1 cellular context compared by ENCODE assay signal in the genomic region with DNA sequence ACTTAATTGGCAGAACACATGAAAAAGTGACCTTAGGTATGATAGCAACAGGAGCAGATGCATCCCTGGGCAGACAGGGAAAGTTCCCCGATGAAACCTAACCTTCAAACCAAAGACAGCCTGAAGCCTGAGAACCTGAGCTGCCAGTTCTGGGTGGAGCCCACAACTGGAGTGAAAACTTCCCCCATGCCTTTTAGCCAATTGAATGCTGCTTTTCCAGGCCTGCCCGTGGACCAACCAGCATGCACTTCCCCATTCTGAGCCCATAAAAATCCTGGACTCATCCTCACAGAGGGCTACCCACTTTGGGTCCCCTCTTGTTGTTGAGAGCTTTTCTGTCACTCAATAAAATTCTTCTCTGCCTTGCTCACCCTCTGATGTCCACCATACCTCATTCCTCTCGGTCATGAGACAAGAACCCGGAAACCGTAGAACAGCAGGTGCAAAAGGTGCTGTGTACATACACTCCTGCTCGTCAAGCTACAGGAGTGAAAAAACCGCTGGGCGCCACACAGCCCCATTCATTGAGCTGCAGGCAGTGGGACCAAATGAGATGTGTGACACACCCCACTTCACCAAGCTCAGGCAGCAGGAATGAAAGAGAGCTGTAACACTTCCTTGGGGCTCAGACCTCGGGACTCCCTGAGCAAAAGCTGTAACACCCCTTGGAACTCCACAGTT.
TF ChIP-seq lines count a peak whose summit lies in the region.

No MANE protein-coding gene starts in this region.

TF ChIP-seq in HepG2, 621 proteins besides CTCF, POLR2A, EP300 and RAD21:
- 0 out of 2 replicates have a peak, but pooled peaks have one; percentile 34 for TF ChIP-seq ZSCAN30 (CRISPR knock-in tag; IDR thresholded peaks at IDR 0.05)
- TF ChIP-seq ZNF605 (CRISPR knock-in tag; IDR thresholded peaks at IDR 0.05): no peak
- TF ChIP-seq SAP130 (CRISPR knock-in tag; IDR thresholded peaks at IDR 0.05; ENCODE audit: low read depth): 0 out of 2 replicates have a peak, but pooled peaks have one; percentile 12
- TF ChIP-seq, protein P1, sequence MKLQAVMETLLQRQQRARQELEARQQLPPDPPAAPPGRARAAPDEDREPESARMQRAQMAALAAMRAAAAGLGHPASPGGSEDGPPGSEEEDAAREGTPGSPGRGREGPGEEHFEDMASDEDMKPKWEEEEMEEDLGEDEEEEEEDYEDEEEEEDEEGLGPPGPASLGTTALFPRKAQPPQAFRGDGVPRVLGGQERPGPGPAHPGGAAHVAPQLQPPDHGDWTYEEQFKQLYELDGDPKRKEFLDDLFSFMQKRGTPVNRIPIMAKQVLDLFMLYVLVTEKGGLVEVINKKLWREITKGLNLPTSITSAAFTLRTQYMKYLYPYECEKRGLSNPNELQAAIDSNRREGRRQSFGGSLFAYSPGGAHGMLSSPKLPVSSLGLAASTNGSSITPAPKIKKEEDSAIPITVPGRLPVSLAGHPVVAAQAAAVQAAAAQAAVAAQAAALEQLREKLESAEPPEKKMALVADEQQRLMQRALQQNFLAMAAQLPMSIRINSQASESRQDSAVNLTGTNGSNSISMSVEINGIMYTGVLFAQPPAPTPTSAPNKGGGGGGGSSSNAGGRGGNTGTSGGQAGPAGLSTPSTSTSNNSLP (IDR thresholded peaks at IDR 0.05; ENCODE audit: low read depth, low read length): no peak
- TF ChIP-seq CENPX (CRISPR knock-in tag; IDR thresholded peaks at IDR 0.05): no peak
- TF ChIP-seq, protein P2, sequence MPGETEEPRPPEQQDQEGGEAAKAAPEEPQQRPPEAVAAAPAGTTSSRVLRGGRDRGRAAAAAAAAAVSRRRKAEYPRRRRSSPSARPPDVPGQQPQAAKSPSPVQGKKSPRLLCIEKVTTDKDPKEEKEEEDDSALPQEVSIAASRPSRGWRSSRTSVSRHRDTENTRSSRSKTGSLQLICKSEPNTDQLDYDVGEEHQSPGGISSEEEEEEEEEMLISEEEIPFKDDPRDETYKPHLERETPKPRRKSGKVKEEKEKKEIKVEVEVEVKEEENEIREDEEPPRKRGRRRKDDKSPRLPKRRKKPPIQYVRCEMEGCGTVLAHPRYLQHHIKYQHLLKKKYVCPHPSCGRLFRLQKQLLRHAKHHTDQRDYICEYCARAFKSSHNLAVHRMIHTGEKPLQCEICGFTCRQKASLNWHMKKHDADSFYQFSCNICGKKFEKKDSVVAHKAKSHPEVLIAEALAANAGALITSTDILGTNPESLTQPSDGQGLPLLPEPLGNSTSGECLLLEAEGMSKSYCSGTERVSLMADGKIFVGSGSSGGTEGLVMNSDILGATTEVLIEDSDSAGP (CRISPR knock-in tag; IDR thresholded peaks at IDR 0.05; ENCODE audit: borderline replicate concordance): peak; percentile 22; the same call in 1 of the 2 replicates
- no peak for TF ChIP-seq ZNF567 (CRISPR knock-in tag; IDR thresholded peaks at IDR 0.05; ENCODE audit: borderline replicate concordance)
- TF ChIP-seq, protein P3, sequence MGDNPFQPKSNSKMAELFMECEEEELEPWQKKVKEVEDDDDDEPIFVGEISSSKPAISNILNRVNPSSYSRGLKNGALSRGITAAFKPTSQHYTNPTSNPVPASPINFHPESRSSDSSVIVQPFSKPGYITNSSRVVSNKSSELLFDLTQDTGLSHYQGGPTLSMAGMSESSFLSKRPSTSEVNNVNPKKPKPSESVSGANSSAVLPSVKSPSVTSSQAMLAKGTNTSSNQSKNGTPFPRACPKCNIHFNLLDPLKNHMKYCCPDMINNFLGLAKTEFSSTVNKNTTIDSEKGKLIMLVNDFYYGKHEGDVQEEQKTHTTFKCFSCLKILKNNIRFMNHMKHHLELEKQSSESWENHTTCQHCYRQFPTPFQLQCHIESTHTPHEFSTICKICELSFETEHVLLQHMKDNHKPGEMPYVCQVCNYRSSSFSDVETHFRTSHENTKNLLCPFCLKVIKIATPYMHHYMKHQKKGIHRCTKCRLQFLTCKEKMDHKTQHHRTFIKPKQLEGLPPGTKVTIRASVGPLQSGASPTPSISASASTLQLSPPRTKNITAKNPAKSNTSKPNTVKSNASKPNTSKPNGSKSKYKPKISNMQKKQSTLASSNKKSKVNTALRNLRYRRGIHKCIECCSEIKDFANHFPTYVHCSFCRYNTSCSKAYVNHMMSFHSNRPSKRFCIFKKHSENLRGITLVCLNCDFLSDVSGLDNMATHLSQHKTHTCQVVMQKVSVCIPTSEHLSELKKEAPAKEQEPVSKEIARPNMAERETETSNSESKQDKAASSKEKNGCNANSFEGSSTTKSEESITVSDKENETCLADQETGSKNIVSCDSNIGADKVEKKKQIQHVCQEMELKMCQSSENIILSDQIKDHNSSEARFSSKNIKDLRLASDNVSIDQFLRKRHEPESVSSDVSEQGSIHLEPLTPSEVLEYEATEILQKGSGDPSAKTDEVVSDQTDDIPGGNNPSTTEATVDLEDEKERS (CRISPR knock-in tag; IDR thresholded peaks at IDR 0.05): peak; percentile 42; the same call in 1 of the 2 replicates
- no peak for TF ChIP-seq ZFYVE20 (CRISPR knock-in tag; IDR thresholded peaks at IDR 0.05; ENCODE audit: borderline replicate concordance, low read depth)
- TF ChIP-seq ISX (CRISPR knock-in tag; conservative IDR thresholded peaks at IDR 0.05): no peak
- peak; percentile 36; the same call in 1 of the 2 replicates for TF ChIP-seq ELF1 (CRISPR knock-in tag; IDR thresholded peaks at IDR 0.05)
- TF ChIP-seq ZBTB21 (CRISPR knock-in tag; IDR thresholded peaks at IDR 0.05): no peak
- TF ChIP-seq PITX1 (CRISPR knock-in tag; IDR thresholded peaks at IDR 0.05): 0 out of 2 replicates have a peak, but pooled peaks have one; percentile 17
- TF ChIP-seq, protein P4, sequence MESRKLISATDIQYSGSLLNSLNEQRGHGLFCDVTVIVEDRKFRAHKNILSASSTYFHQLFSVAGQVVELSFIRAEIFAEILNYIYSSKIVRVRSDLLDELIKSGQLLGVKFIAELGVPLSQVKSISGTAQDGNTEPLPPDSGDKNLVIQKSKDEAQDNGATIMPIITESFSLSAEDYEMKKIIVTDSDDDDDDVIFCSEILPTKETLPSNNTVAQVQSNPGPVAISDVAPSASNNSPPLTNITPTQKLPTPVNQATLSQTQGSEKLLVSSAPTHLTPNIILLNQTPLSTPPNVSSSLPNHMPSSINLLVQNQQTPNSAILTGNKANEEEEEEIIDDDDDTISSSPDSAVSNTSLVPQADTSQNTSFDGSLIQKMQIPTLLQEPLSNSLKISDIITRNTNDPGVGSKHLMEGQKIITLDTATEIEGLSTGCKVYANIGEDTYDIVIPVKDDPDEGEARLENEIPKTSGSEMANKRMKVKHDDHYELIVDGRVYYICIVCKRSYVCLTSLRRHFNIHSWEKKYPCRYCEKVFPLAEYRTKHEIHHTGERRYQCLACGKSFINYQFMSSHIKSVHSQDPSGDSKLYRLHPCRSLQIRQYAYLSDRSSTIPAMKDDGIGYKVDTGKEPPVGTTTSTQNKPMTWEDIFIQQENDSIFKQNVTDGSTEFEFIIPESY (CRISPR knock-in tag; IDR thresholded peaks at IDR 0.05): peak; percentile 46; the same call in 1 of the 2 replicates
- TF ChIP-seq, protein P5, sequence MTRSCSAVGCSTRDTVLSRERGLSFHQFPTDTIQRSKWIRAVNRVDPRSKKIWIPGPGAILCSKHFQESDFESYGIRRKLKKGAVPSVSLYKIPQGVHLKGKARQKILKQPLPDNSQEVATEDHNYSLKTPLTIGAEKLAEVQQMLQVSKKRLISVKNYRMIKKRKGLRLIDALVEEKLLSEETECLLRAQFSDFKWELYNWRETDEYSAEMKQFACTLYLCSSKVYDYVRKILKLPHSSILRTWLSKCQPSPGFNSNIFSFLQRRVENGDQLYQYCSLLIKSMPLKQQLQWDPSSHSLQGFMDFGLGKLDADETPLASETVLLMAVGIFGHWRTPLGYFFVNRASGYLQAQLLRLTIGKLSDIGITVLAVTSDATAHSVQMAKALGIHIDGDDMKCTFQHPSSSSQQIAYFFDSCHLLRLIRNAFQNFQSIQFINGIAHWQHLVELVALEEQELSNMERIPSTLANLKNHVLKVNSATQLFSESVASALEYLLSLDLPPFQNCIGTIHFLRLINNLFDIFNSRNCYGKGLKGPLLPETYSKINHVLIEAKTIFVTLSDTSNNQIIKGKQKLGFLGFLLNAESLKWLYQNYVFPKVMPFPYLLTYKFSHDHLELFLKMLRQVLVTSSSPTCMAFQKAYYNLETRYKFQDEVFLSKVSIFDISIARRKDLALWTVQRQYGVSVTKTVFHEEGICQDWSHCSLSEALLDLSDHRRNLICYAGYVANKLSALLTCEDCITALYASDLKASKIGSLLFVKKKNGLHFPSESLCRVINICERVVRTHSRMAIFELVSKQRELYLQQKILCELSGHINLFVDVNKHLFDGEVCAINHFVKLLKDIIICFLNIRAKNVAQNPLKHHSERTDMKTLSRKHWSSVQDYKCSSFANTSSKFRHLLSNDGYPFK (CRISPR knock-in tag; IDR thresholded peaks at IDR 0.05; ENCODE audit: borderline replicate concordance): peak; percentile 35; the same call in 1 of the 2 replicates
- no peak for TF ChIP-seq SOX6 (IDR thresholded peaks at IDR 0.05)
- 0 out of 2 replicates have a peak, but pooled peaks have one; percentile 12 for TF ChIP-seq SOX6 (CRISPR knock-in tag; IDR thresholded peaks at IDR 0.05)
- no peak for TF ChIP-seq SMARCC2 (IDR thresholded peaks at IDR 0.05)
